In genomic region chr1:44911042-44911441, GRCh38 we compare ENCODE assay signal across 24 cellular contexts.
"Had no signal": no experiment of that assay in that cellular context is flagged by ENCODE, and none has a peak within 500 bp of the region (broad histone marks: within the 10 kb centered on the region; RNA-seq: fewer than 3 reads in every experiment).

No MANE protein-coding gene starts in this region.

- H3K27me3 ChIP-seq: dorsolateral prefrontal cortex, ovary, suprapubic skin, transverse colon, upper lobe of right lung, uterus had no signal

- ATAC-seq: esophagus mucosa; left ventricle myocardium superior; lower lobe of right lung; psoas muscle; right cardiac atrium; stimulated activated naive B cell treated with anti-CD40 and anti-IgM and Interleukin-4, amounts not matched to agents 10 μg/mL and 1 μg/mL and 100 μg/mL, for 72 hours; upper lobe of right lung had no signal

- H3K4me1 ChIP-seq: lower lobe of right lung, psoas muscle, transverse colon, upper lobe of right lung, uterus had no signal

- H3K27me3 Mint-ChIP-seq: stimulated activated naive B cell treated with anti-CD40 and anti-IgM and Interleukin-4, amounts not matched to agents 10 μg/mL and 1 μg/mL and 100 μg/mL, for 72 hours; stimulated activated naive CD8-positive, alpha-beta T cell treated with anti-CD3 and anti-CD28 coated beads, Interleukin-15, Interleukin-2, amounts not matched to agents 100 ng/mL and 50 ng/mL, for 24 hours had no signal

- H3K36me3 ChIP-seq: lower lobe of right lung, ovary, transverse colon, upper lobe of right lung, uterus had no signal

- H3K27ac Mint-ChIP-seq: immature natural killer cell; nephron progenitor cell; stimulated activated naive B cell treated with anti-CD40 and anti-IgM and Interleukin-4, amounts not matched to agents 10 μg/mL and 1 μg/mL and 100 μg/mL, for 72 hours; stimulated activated naive CD8-positive, alpha-beta T cell treated with anti-CD3 and anti-CD28 coated beads, Interleukin-15, Interleukin-2, amounts not matched to agents 100 ng/mL and 50 ng/mL, for 24 hours had no signal

- H3K4me3 Mint-ChIP-seq: immature natural killer cell; nephron progenitor cell; stimulated activated naive B cell treated with anti-CD40 and anti-IgM and Interleukin-4, amounts not matched to agents 10 μg/mL and 1 μg/mL and 100 μg/mL, for 72 hours; stimulated activated naive CD8-positive, alpha-beta T cell treated with anti-CD3 and anti-CD28 coated beads, Interleukin-15, Interleukin-2, amounts not matched to agents 100 ng/mL and 50 ng/mL, for 24 hours had no signal

- DNase-seq: cortex of kidney; dorsolateral prefrontal cortex; effector CD4-positive, alpha-beta T cell; hypothalamus; immature natural killer cell; left ventricle myocardium superior; lower lobe of right lung; nephron progenitor cell; nucleus accumbens; ovary; posterior cingulate gyrus; psoas muscle; right cardiac atrium; small intestine; stimulated activated CD4-positive, alpha-beta T cell treated with anti-CD3 and anti-CD28 coated beads, Interleukin-15, amount 100 ng/mL, for 24 hours; stimulated activated CD4-positive, alpha-beta T cell treated with anti-CD3 and anti-CD28 coated beads, Interleukin-2, amount 100 ng/mL, for 48 hours; stimulated activated naive B cell treated with anti-CD40 and anti-IgM and Interleukin-4, amounts not matched to agents 10 μg/mL and 1 μg/mL and 100 μg/mL, for 72 hours; transverse colon; upper lobe of right lung; uterus had no signal

- H3K4me3 ChIP-seq: dorsolateral prefrontal cortex, lower lobe of right lung, ovary, psoas muscle, suprapubic skin, transverse colon, upper lobe of right lung, uterus had no signal

- H3K9me3 ChIP-seq: lower lobe of right lung, ovary, psoas muscle, suprapubic skin, transverse colon, upper lobe of right lung, uterus had no signal

- H3K27ac ChIP-seq: dorsolateral prefrontal cortex, epithelial cell of prostate, lower lobe of right lung, psoas muscle, suprapubic skin, transverse colon, upper lobe of right lung, uterus had no signal

- H3K9me3 Mint-ChIP-seq: immature natural killer cell, nephron progenitor cell had no signal

- H3K4me1 Mint-ChIP-seq: immature natural killer cell; nephron progenitor cell; stimulated activated naive B cell treated with anti-CD40 and anti-IgM and Interleukin-4, amounts not matched to agents 10 μg/mL and 1 μg/mL and 100 μg/mL, for 72 hours had no signal
